Comparison of ENCODE assay signal across 15 cellular contexts in genomic region chr12:43147893-43148292, GRCh38.
"Had no signal": no experiment of that assay in that cellular context is flagged by ENCODE, and none has a peak within 500 bp of the region (broad histone marks: within the 10 kb centered on the region; RNA-seq: fewer than 3 reads in every experiment).

No MANE protein-coding gene starts in this region.

- H3K36me3 ChIP-seq: ascending aorta, colonic mucosa, sigmoid colon, stomach, thoracic aorta had no signal

- H3K9me3 Mint-ChIP-seq: activated CD4-positive, alpha-beta memory T cell treated with anti-CD3 and anti-CD28 coated beads for 36 hours; activated naive CD8-positive, alpha-beta T cell treated with anti-CD3 and anti-CD28 coated beads for 36 hours had no signal

- H3K4me1 ChIP-seq: ascending aorta, colonic mucosa, psoas muscle, sigmoid colon, stomach had no signal

- H3K27me3 Mint-ChIP-seq: activated CD4-positive, alpha-beta memory T cell treated with anti-CD3 and anti-CD28 coated beads for 36 hours; activated naive CD8-positive, alpha-beta T cell treated with anti-CD3 and anti-CD28 coated beads for 36 hours; natural killer cell treated with Interleukin-12 subunit alpha and Interleukin-12 subunit beta and Interleukin-15 and Interleukin-18, amount 100 ng/mL, for 72 hours had no signal

- H3K27ac ChIP-seq: ascending aorta, colonic mucosa, psoas muscle, sigmoid colon, stomach, thoracic aorta had no signal

- H3K4me3 Mint-ChIP-seq: activated CD4-positive, alpha-beta memory T cell treated with anti-CD3 and anti-CD28 coated beads for 36 hours; activated naive CD8-positive, alpha-beta T cell treated with anti-CD3 and anti-CD28 coated beads for 36 hours; activated T-cell treated with anti-CD3 and anti-CD28 coated beads, Interleukin-2, amount 50 U/mL, for 72 hours; natural killer cell treated with Interleukin-12 subunit alpha and Interleukin-12 subunit beta and Interleukin-15 and Interleukin-18, amount 100 ng/mL, for 72 hours had no signal

- H3K9me3 ChIP-seq: ascending aorta, colonic mucosa, psoas muscle, sigmoid colon, stomach, thoracic aorta had no signal

- H3K27me3 ChIP-seq: ascending aorta, colonic mucosa, sigmoid colon, stomach had no signal

- H3K27ac Mint-ChIP-seq: activated CD4-positive, alpha-beta memory T cell treated with anti-CD3 and anti-CD28 coated beads for 36 hours; activated naive CD8-positive, alpha-beta T cell treated with anti-CD3 and anti-CD28 coated beads for 36 hours; activated T-cell treated with anti-CD3 and anti-CD28 coated beads, Interleukin-2, amount 50 U/mL, for 72 hours; natural killer cell treated with Interleukin-12 subunit alpha and Interleukin-12 subunit beta and Interleukin-15 and Interleukin-18, amount 100 ng/mL, for 72 hours had no signal

- ATAC-seq: activated T-cell treated with anti-CD3 and anti-CD28 coated beads, Interleukin-2, amount 50 U/mL, for 72 hours; left colon; mucosa of descending colon; natural killer cell treated with Interleukin-12 subunit alpha and Interleukin-12 subunit beta and Interleukin-15 and Interleukin-18, amount 100 ng/mL, for 72 hours; psoas muscle had no signal

- H3K4me1 Mint-ChIP-seq: activated naive CD8-positive, alpha-beta T cell treated with anti-CD3 and anti-CD28 coated beads for 36 hours had no signal

- H3K36me3 Mint-ChIP-seq: activated CD4-positive, alpha-beta memory T cell treated with anti-CD3 and anti-CD28 coated beads for 36 hours; activated naive CD8-positive, alpha-beta T cell treated with anti-CD3 and anti-CD28 coated beads for 36 hours; natural killer cell treated with Interleukin-12 subunit alpha and Interleukin-12 subunit beta and Interleukin-15 and Interleukin-18, amount 100 ng/mL, for 72 hours had no signal

- H3K4me3 ChIP-seq: ascending aorta, colonic mucosa, mucosa of descending colon, psoas muscle, sigmoid colon, stomach, thoracic aorta had no signal

- DNase-seq: activated CD4-positive, alpha-beta memory T cell treated with anti-CD3 and anti-CD28 coated beads for 36 hours; activated CD4-positive, alpha-beta T cell treated with anti-CD3 and anti-CD28 coated beads for 1 hour; activated gamma-delta T cell treated with Interleukin-2 at 50 U/mL for 16 hours; activated naive CD8-positive, alpha-beta T cell treated with anti-CD3 and anti-CD28 coated beads for 36 hours; activated T-cell treated with anti-CD3 and anti-CD28 coated beads, Interleukin-2, amount 50 U/mL, for 72 hours; colonic mucosa; left colon; mucosa of descending colon; psoas muscle; sigmoid colon; stimulated activated CD4-positive, alpha-beta T cell treated with anti-CD3 and anti-CD28 coated beads, Interleukin-4, amount 100 ng/mL, for 24 hours; stomach had no signal
